ENCODE assay signal across 8 cellular contexts in genomic region chr12:27237790-27238771, GRCh38. TPM values are rescaled to one million over a fixed set of nuclear protein-coding genes. Genes with fewer than 3 reads are reported as not detected.
A peak's percentile ranks its signal among the peaks of the same experiment; 100 is the strongest.
DNase-seq lines count a peak whose midpoint lies in the region; ATAC-seq, FAIRE-seq and TF ChIP-seq lines count a peak whose summit lies in the region.

No MANE protein-coding gene starts in this region.

- no peak overlapping the region for H3K4ac ChIP-seq in H1 (replicated peaks; ENCODE audit: insufficient read length, low read depth, low read length)

- no peak overlapping the region for H2BK15ac ChIP-seq in H1 (ENCODE audit: low read length)

- no peak for TF ChIP-seq POLR2A in H1 (IDR thresholded peaks at IDR 0.05; ENCODE audit: control extremely low read depth in 1 of 2, low read depth in 2 of 2, low read length in 2 of 2)

- peak overlapping the region; percentile 26; the same call in 1 of the 2 replicates for H3K4me3 ChIP-seq in GM12865 (ENCODE audit: low read depth, low read length)
- no peak overlapping the region for H3K4me3 ChIP-seq in H1 (ENCODE audit: extremely low read depth in 1 of 4, insufficient read depth in 2 of 4, low read depth in 3 of 4, low read length in 4 of 4)

- H4K91ac ChIP-seq in H1 (replicated peaks; ENCODE audit: insufficient read length, low read length) = no peak overlapping the region

- no peaks in the 10 kb centered on the region for H3K4me1 ChIP-seq in H1 (replicated peaks in 1 of 4; ENCODE audit: control insufficient read depth in 3 of 4, insufficient read depth in 4 of 4, low read length in 3 of 4)

- H4K8ac ChIP-seq in H1 (ENCODE audit: extremely low read depth, insufficient read depth, low read length) = no peak overlapping the region

- no peaks in the 10 kb centered on the region for H4K20me1 ChIP-seq in H1 (replicated peaks in 1 of 2; ENCODE audit: control insufficient read depth in 1 of 2, insufficient read depth in 2 of 2, low read length in 2 of 2)

- no peak for TF ChIP-seq CTCF in GM12865 (IDR thresholded peaks at IDR 0.05; ENCODE audit: insufficient read depth, low read depth, low read length, missing control alignments)
- no peak for TF ChIP-seq CTCF in H1 (IDR thresholded peaks at IDR 0.05; ENCODE audit: control extremely low read depth in 1 of 3, insufficient read depth in 1 of 3, low read depth in 1 of 3, low read length in 3 of 3)
- no peak for TF ChIP-seq CTCF in type B pancreatic cell (conservative IDR thresholded peaks at IDR 0.05)
- TF ChIP-seq CTCF in chondrocyte (IDR thresholded peaks at IDR 0.05) = no peak

- no peaks in the 10 kb centered on the region for H3K36me3 ChIP-seq in H1 (ENCODE audit: control insufficient read depth in 2 of 4, insufficient read depth in 4 of 4, low read length in 3 of 4)

- H3K4me1 Mint-ChIP-seq in type B pancreatic cell (ENCODE audit: unreplicated experiment) (no peaks in the 10 kb centered on the region), chondrocyte (ENCODE audit: low read depth) (peaks cover 6% of the 10 kb centered on the region)

- no peak overlapping the region for H2AFZ ChIP-seq in H1 (ENCODE audit: low read length)

- no peak overlapping the region for H3K4me2 ChIP-seq in H1 (ENCODE audit: insufficient read depth in 1 of 2, low read depth in 2 of 2, low read length in 2 of 2)

- 82% methylated on average over 6 of the region's 6 CpGs; no CpG with 5 or more reads in 1 of the 2 experiments for WGBS in H1 (ENCODE audit: extremely low coverage in 1 of 2, insufficient coverage in 1 of 2, insufficient read length in 1 of 2, insufficient replicate concordance in 2 of 2, low coverage in 1 of 2, low lambda C conversion rate in 2 of 2, missing lambda C conversion rate in 1 of 2), 2 experiments

- no peak for TF ChIP-seq EP300 in H1 (IDR thresholded peaks at IDR 0.05; ENCODE audit: borderline replicate concordance in 1 of 2, low read depth in 2 of 2, low read length in 2 of 2)

- H2BK120ac ChIP-seq in H1 (replicated peaks; ENCODE audit: low read depth, low read length) = no peak overlapping the region

- H3K79me2 ChIP-seq in H1 (ENCODE audit: control insufficient read depth in 1 of 2, insufficient read depth in 2 of 2, low read length in 2 of 2) = no peaks in the 10 kb centered on the region

- H4K5ac ChIP-seq in H1 (ENCODE audit: insufficient read length, low read depth, low read length) = no peak overlapping the region

- H3K9me3 ChIP-seq in H1 (ENCODE audit: insufficient read depth in 2 of 2, low read depth in 1 of 2, low read length in 1 of 2) = no peaks in the 10 kb centered on the region

- H3K9me3 Mint-ChIP-seq in type B pancreatic cell = no peaks in the 10 kb centered on the region
- no peaks in the 10 kb centered on the region for H3K9me3 Mint-ChIP-seq in chondrocyte (ENCODE audit: low read depth)

- no peaks in the 10 kb centered on the region for H3K79me1 ChIP-seq in H1 (ENCODE audit: low read depth, low read length)

- no peak overlapping the region for H3K18ac ChIP-seq in H1 (ENCODE audit: extremely low read depth, low read length)

- H2BK5ac ChIP-seq in H1 (ENCODE audit: low read depth, low read length) = no peak overlapping the region

- H3K9ac ChIP-seq in H1 (replicated peaks in 1 of 4; ENCODE audit: extremely low read depth in 1 of 4, low read depth in 3 of 4, low read length in 3 of 4) = no peak overlapping the region

- H2AK5ac ChIP-seq in H1 (ENCODE audit: low read depth, low read length) = no peak overlapping the region

- H3K27me3 ChIP-seq in H1 (replicated peaks in 1 of 4; ENCODE audit: control insufficient read depth in 3 of 4, extremely low read depth in 1 of 4, insufficient read depth in 3 of 4, low read length in 3 of 4) = no peaks in the 10 kb centered on the region

- peak; percentile 66 for ATAC-seq in GM21619 (IDR thresholded peaks at IDR 0.05; ENCODE audit: unreplicated experiment)

- no peak for TF ChIP-seq RAD21 in H1 (IDR thresholded peaks at IDR 0.05 in 1 of 2, conservative IDR thresholded peaks at IDR 0.05 in 1 of 2; ENCODE audit: low read depth in 2 of 2, low read length in 2 of 2)

- H3K27me3 Mint-ChIP-seq in type B pancreatic cell (peaks cover 7% of the 10 kb centered on the region), chondrocyte (ENCODE audit: low read depth) (no peaks in the 10 kb centered on the region)

- no peak overlapping the region for H3K27ac ChIP-seq in H1 (ENCODE audit: low read depth, low read length)

- no peaks in the 10 kb centered on the region for H3K23me2 ChIP-seq in H1 (ENCODE audit: low read depth, low read length)

- H3K36me3 Mint-ChIP-seq in type B pancreatic cell (no peaks in the 10 kb centered on the region), chondrocyte (ENCODE audit: low read depth) (no peaks in the 10 kb centered on the region)

- no peak overlapping the region for H3K56ac ChIP-seq in H1 (replicated peaks; ENCODE audit: insufficient read length, low read depth, low read length)

- H3K4me3 Mint-ChIP-seq in type B pancreatic cell = no peak overlapping the region
- H3K4me3 Mint-ChIP-seq in chondrocyte (ENCODE audit: unreplicated experiment) = no peak overlapping the region

- no peak overlapping the region for H3K27ac Mint-ChIP-seq in type B pancreatic cell
- H3K27ac Mint-ChIP-seq in chondrocyte (ENCODE audit: unreplicated experiment) = no peak overlapping the region

- H3K14ac ChIP-seq in H1 (ENCODE audit: insufficient read length) = no peak overlapping the region

- POLR2A ChIA-PET in H1 (lab: Charles Lee; ENCODE audit: partially characterized antibody) = no interaction called here

- DNase-seq in GM12865 (ENCODE audit: low read depth) = peak; percentile 65
- peak; percentile 32 for DNase-seq in M059J (ENCODE audit: low read depth)
- DNase-seq in H1 (ENCODE audit: low read depth in 1 of 2, low spot score in 2 of 2) = no peak
- DNase-seq in amniotic stem cell (lab: John Stamatoyannopoulos, UW) = no peak
- no peak for DNase-seq in type B pancreatic cell (ENCODE audit: extremely low spot score, unreplicated experiment)
- no peak for DNase-seq in NCI-H1105 treated with DMSO at 0.1 percent for 48 hours (lab: John Stamatoyannopoulos, UW)
- no peak for DNase-seq in chondrocyte (ENCODE audit: low spot score)

- CTCF ChIA-PET in H1 (lab: Charles Lee; ENCODE audit: partially characterized antibody) = interaction anchor here (0.7 to 1.4 kb wide), 4 partner anchors 76 to 1978 kb away, joined by 4 read pairs; no protein-coding TSS in a partner anchor

- no peak overlapping the region for H2BK20ac ChIP-seq in H1 (ENCODE audit: low read length)

- no peak overlapping the region for H2BK12ac ChIP-seq in H1 (ENCODE audit: low read depth, low read length)

- H3K23ac ChIP-seq in H1 (ENCODE audit: insufficient read length) = no peak overlapping the region

- peak; percentile 42 for FAIRE-seq in H1 (lab: Jason Lieb, UNC)

TF ChIP-seq in H1, 55 proteins besides CTCF, POLR2A, EP300 and RAD21 (continues in another document):
- TF ChIP-seq POLR2AphosphoS5 (IDR thresholded peaks at IDR 0.05; ENCODE audit: low read depth, low read length) (no peak), TEAD4 (IDR thresholded peaks at IDR 0.05; ENCODE audit: low read depth, low read length) (no peak), FOSL1 (IDR thresholded peaks at IDR 0.05; ENCODE audit: insufficient read depth, low read depth, low read length) (no peak), BACH1 (IDR thresholded peaks at IDR 0.05; ENCODE audit: low read length) (no peak), CHD1 (IDR thresholded peaks at IDR 0.05; ENCODE audit: low read depth, low read length) (no peak), KDM1A (IDR thresholded peaks at IDR 0.05; ENCODE audit: borderline replicate concordance, low read length) (no peak), TAF1 (IDR thresholded peaks at IDR 0.05; ENCODE audit: low read depth, low read length) (no peak), SIN3A (conservative IDR thresholded peaks at IDR 0.05 in 1 of 2, IDR thresholded peaks at IDR 0.05 in 1 of 2; ENCODE audit: low read depth in 1 of 2, low read length in 2 of 2) (no peak), NANOG (IDR thresholded peaks at IDR 0.05; ENCODE audit: insufficient read depth, low read depth, low read length, poor library complexity, severe bottlenecking) (no peak), KDM4A (IDR thresholded peaks at IDR 0.05; ENCODE audit: low read depth, low read length, severe bottlenecking) (no peak), BRCA1 (IDR thresholded peaks at IDR 0.05; ENCODE audit: low read depth, low read length) (no peak), SAP30 (IDR thresholded peaks at IDR 0.05; ENCODE audit: insufficient read depth, insufficient replicate concordance, low read length) (no peak), BCL11A (IDR thresholded peaks at IDR 0.05; ENCODE audit: low read depth in 2 of 2, low read length in 2 of 2) (no peak), SIRT6 (IDR thresholded peaks at IDR 0.05; ENCODE audit: low read length) (no peak), SIX5 (IDR thresholded peaks at IDR 0.05; ENCODE audit: low read depth, low read length) (no peak), MAX (IDR thresholded peaks at IDR 0.05) (no peak), CBX5 (IDR thresholded peaks at IDR 0.05; ENCODE audit: low read depth, low read length) (no peak), CTBP2 (IDR thresholded peaks at IDR 0.05; ENCODE audit: borderline replicate concordance, insufficient read depth, insufficient read length, low read length) (no peak)
- TF ChIP-seq, protein P1, sequence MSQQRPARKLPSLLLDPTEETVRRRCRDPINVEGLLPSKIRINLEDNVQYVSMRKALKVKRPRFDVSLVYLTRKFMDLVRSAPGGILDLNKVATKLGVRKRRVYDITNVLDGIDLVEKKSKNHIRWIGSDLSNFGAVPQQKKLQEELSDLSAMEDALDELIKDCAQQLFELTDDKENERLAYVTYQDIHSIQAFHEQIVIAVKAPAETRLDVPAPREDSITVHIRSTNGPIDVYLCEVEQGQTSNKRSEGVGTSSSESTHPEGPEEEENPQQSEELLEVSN (IDR thresholded peaks at IDR 0.05) = no peak

RNA-seq across cellular contexts. Expression of gene STK38L, which starts 6.0 kb away (rescaled TPM):
- total RNA-seq in M059J (2014; rRNA removed; shearing (Covaris generic)) = 13.4 and 23.6 TPM in 2 replicates
- 63.6 and 68.8 TPM in 2 replicates for total RNA-seq in H1 (2021; fragmentation: NEBNext Ultra II Directional; extraction: Animal tissue kit (Norgen Biotek cat#: 25700))
- polyA plus RNA-seq in H1 (2011; rRNA removed) = 3.7 and 8.1 TPM in 2 replicates
- 14.4 TPM for polyA plus RNA-seq in H1 (2011; cell fraction: cytosol; rRNA removed)
- polyA plus RNA-seq in H1 (2011; cell fraction: nucleus; rRNA removed) = 4.1 TPM
- polyA plus RNA-seq in H1 (2012, experiment 1 of 2) = 20.2 to 40.9 TPM (median 24.5 TPM) in 4 replicates
- 1.2 TPM for polyA plus RNA-seq in H1 (2012, experiment 2 of 2)
- 32.4 TPM for polyA plus RNA-seq in H1 (2013, experiment 1 of 2)
- 33.7 TPM for polyA plus RNA-seq in H1 (2013, experiment 2 of 2)
- 12.6 and 16.4 TPM in 2 replicates for polyA minus RNA-seq in H1 (2011; rRNA and poly(A)+ RNA removed)
- polyA minus RNA-seq in H1 (2011; cell fraction: cytosol; rRNA and poly(A)+ RNA removed) = 15.7 TPM
- polyA minus RNA-seq in H1 (2011; cell fraction: nucleus; rRNA and poly(A)+ RNA removed) = 21.0 TPM
- 43.1 and 75.9 TPM in 2 replicates for total RNA-seq in type B pancreatic cell (ENCODE audit: low replicate concordance)
- 219 to 248 TPM (median 222 TPM) in 3 replicates for total RNA-seq in chondrocyte

Comparison
In these comparisons a context has a peak if more than half of its experiments do, and no peak if none do; other contexts are left out.
1. DNase-seq: peak in GM12865 (single experiment) and M059J (single experiment); none in H1 (0 of 2), amniotic stem cell (single experiment), type B pancreatic cell (single experiment), NCI-H1105 treated with DMSO at 0.1 percent for 48 hours (single experiment) and chondrocyte (single experiment).